In genomic region chr17:1030684-1031557, GRCh38 we compare ENCODE assay signal across 12 cellular contexts. TPM values are rescaled to one million over a fixed set of nuclear protein-coding genes. Genes with fewer than 3 reads are reported as not detected.
DNase-seq lines count a peak whose midpoint lies in the region; ATAC-seq and TF ChIP-seq lines count a peak whose summit lies in the region.
"Had no signal": no experiment of that assay in that cellular context is flagged by ENCODE, and none has a peak within 500 bp of the region (broad histone marks: within the 10 kb centered on the region; RNA-seq: fewer than 3 reads in every experiment).

No MANE protein-coding gene starts in this region.

- no peak overlapping the region for H3K9ac ChIP-seq in GM23248
- H3K9ac ChIP-seq: BLaER1 had no signal

- H3K4me1 ChIP-seq in GM23248 (ENCODE audit: insufficient read depth): peaks cover 5% of the 10 kb centered on the region; the same call in 1 of the 2 replicates
- no peaks in the 10 kb centered on the region for H3K4me1 ChIP-seq in PC-9 (replicated peaks; ENCODE audit: insufficient read depth)

- H3K9me3 ChIP-seq in GM23248 (ENCODE audit: low read depth) (no peaks in the 10 kb centered on the region), PC-9 (ENCODE audit: insufficient read depth, low read depth) (no peaks in the 10 kb centered on the region)
- H3K9me3 ChIP-seq: BLaER1 had no signal

- H3K27me3 ChIP-seq in GM23248 (replicated peaks; ENCODE audit: insufficient read depth) (no peaks in the 10 kb centered on the region), dorsolateral prefrontal cortex (peaks cover 0 to 55% (median 0%) of the 10 kb centered on the region in 45 donors), layer of hippocampus (ENCODE audit: control insufficient read depth, insufficient read depth, low read length) (peaks cover 3% of the 10 kb centered on the region), PC-9 (ENCODE audit: insufficient read depth, low read depth) (no peaks in the 10 kb centered on the region)
- H3K27me3 ChIP-seq: BLaER1 had no signal

- in situ Hi-C loops in GM23248 (cut with MboI): no loop called here

- H3K79me2 ChIP-seq in GM23248 (ENCODE audit: insufficient read depth) (no peaks in the 10 kb centered on the region), PC-9 (ENCODE audit: low read depth) (no peaks in the 10 kb centered on the region)

- H3K9me2 ChIP-seq in GM23248 (ENCODE audit: insufficient read depth) (no peaks in the 10 kb centered on the region), PC-9 (ENCODE audit: insufficient read depth) (no peaks in the 10 kb centered on the region)

- CTCF ChIA-PET in PC-9 (lab: Charles Lee): no interaction called here

- H3K36me3 ChIP-seq in GM23248 (ENCODE audit: low read depth) (no peaks in the 10 kb centered on the region), PC-9 (ENCODE audit: low read depth) (no peaks in the 10 kb centered on the region)

- intact Hi-C loops in dorsolateral prefrontal cortex (cut with DNase I): no loop called here
- intact Hi-C loops in PC-9 (cut with micrococcal nuclease; ENCODE audit: unreplicated experiment): no loop called here

- peaks cover 3% of the 10 kb centered on the region for H3K36me3 Mint-ChIP-seq in activated naive CD8-positive, alpha-beta T cell treated with anti-CD3 and anti-CD28 coated beads for 36 hours

- H4K20me1 ChIP-seq in GM23248 (ENCODE audit: insufficient read depth) (0 out of 2 replicates have a peak, but pooled peaks cover 4% of the 10 kb centered on the region), PC-9 (ENCODE audit: insufficient read depth) (peaks cover 9% of the 10 kb centered on the region; the same call in 1 of the 2 replicates)

- no peak overlapping the region for H3K27ac Mint-ChIP-seq in activated naive CD8-positive, alpha-beta T cell treated with anti-CD3 and anti-CD28 coated beads for 36 hours
- H3K27ac Mint-ChIP-seq: activated CD4-positive, alpha-beta memory T cell treated with anti-CD3 and anti-CD28 coated beads, Interleukin-2, amount 10 ng/mL, durations not matched to agents 7 days and 5 days had no signal

- POLR2A ChIA-PET in PC-9 (lab: Charles Lee; ENCODE audit: unreplicated experiment): interaction anchor here (0.6 kb wide), 1 partner anchor 51 kb away, joined by 10 read pairs; no protein-coding TSS in a partner anchor

- H3K27me3 Mint-ChIP-seq in activated naive CD8-positive, alpha-beta T cell treated with anti-CD3 and anti-CD28 coated beads for 36 hours: no peaks in the 10 kb centered on the region
- H3K27me3 Mint-ChIP-seq: activated CD4-positive, alpha-beta memory T cell treated with anti-CD3 and anti-CD28 coated beads, Interleukin-2, amount 10 ng/mL, durations not matched to agents 7 days and 5 days had no signal

- H3F3A ChIP-seq in GM23248 (ENCODE audit: insufficient read depth) (no peaks in the 10 kb centered on the region), PC-9 (ENCODE audit: insufficient read depth, low read depth) (no peaks in the 10 kb centered on the region)

- H3K4me3 ChIP-seq in GM23248 (no peak overlapping the region), dorsolateral prefrontal cortex (peak overlapping the region in 56 of 59 donors; percentile 12 to 65 (median 44)), skeletal muscle cell (ENCODE audit: low read depth, low read length) (peak overlapping the region; percentile 10), PC-9 (no peak overlapping the region)
- H3K4me3 ChIP-seq: BLaER1 had no signal

- H2AFZ ChIP-seq in GM23248: no peak overlapping the region
- no peak overlapping the region for H2AFZ ChIP-seq in PC-9

- BruUV-seq in PC-9 (replicated peaks; lab: Mats Ljungman, UMichigan): no TSS peak

- no peak for ATAC-seq in HG02840 (IDR thresholded peaks at IDR 0.05; ENCODE audit: low FRiP score, unreplicated experiment)

- no peak overlapping the region for H3K4me3 Mint-ChIP-seq in activated naive CD8-positive, alpha-beta T cell treated with anti-CD3 and anti-CD28 coated beads for 36 hours
- H3K4me3 Mint-ChIP-seq: activated CD4-positive, alpha-beta memory T cell treated with anti-CD3 and anti-CD28 coated beads, Interleukin-2, amount 10 ng/mL, durations not matched to agents 7 days and 5 days had no signal

- TF ChIP-seq CTCF in dorsolateral prefrontal cortex (IDR thresholded peaks at IDR 0.05 in 54 of 56, conservative IDR thresholded peaks at IDR 0.05 in 2 of 56; ENCODE audit: low read depth in 1 of 56, partially characterized antibody in 56 of 56) (no peak), PC-9 (conservative IDR thresholded peaks at IDR 0.05) (no peak)

- 40 to 46% methylated on average over 35 to 43 of the region's 48 CpGs for WGBS in GM23248 (ENCODE audit: low coverage in 1 of 2, low lambda C conversion rate in 2 of 2, missing lambda C conversion rate in 2 of 2), 2 experiments

- H3K9me3 Mint-ChIP-seq in activated naive CD8-positive, alpha-beta T cell treated with anti-CD3 and anti-CD28 coated beads for 36 hours: no peaks in the 10 kb centered on the region
- H3K9me3 Mint-ChIP-seq: activated CD4-positive, alpha-beta memory T cell treated with anti-CD3 and anti-CD28 coated beads, Interleukin-2, amount 10 ng/mL, durations not matched to agents 7 days and 5 days had no signal

- no peak overlapping the region for H3K27ac ChIP-seq in GM23248
- peak overlapping the region in 53 of 59 donors; percentile 8 to 83 (median 62) for H3K27ac ChIP-seq in dorsolateral prefrontal cortex
- peak overlapping the region; percentile 75 for H3K27ac ChIP-seq in layer of hippocampus (ENCODE audit: low read depth, low read length)
- H3K27ac ChIP-seq in PC-9: no peak overlapping the region
- H3K27ac ChIP-seq: BLaER1 had no signal

- H3K4me2 ChIP-seq in GM23248 (ENCODE audit: unreplicated experiment) (no peak overlapping the region), PC-9 (no peak overlapping the region)

- DNase-seq in GM23248 (peak; percentile 18), dorsolateral prefrontal cortex (peak in 1 of 10 donors; percentile 33), skeletal muscle cell (ENCODE audit: low read depth) (no peak), PC-9 (no peak), NCI-H774 (lab: John Stamatoyannopoulos, UW) (no peak)
- DNase-seq in activated naive CD8-positive, alpha-beta T cell treated with anti-CD3 and anti-CD28 coated beads for 36 hours: no peak
- DNase-seq: activated CD4-positive, alpha-beta memory T cell treated with anti-CD3 and anti-CD28 coated beads, Interleukin-2, amount 10 ng/mL, durations not matched to agents 7 days and 5 days; stimulated activated naive CD4-positive, alpha-beta T cell; SW 1271 had no signal

- H3K4me1 Mint-ChIP-seq in activated naive CD8-positive, alpha-beta T cell treated with anti-CD3 and anti-CD28 coated beads for 36 hours: no peaks in the 10 kb centered on the region
- H3K4me1 Mint-ChIP-seq: activated CD4-positive, alpha-beta memory T cell treated with anti-CD3 and anti-CD28 coated beads, Interleukin-2, amount 10 ng/mL, durations not matched to agents 7 days and 5 days had no signal

RNA-seq across cellular contexts. Expression of gene TIMM22, which starts 34.0 kb away (rescaled TPM):
- total RNA-seq in GM23248 (2014; rRNA removed; shearing (Covaris generic)): 19.2 and 23.0 TPM in 2 replicates
- 26.1 and 26.7 TPM in 2 replicates for polyA plus RNA-seq in GM23248 (2016; fragmentation: Nextera tagmentation; extraction: Ambion mirVana)
- 10 to 100 TPM in 104 of 120 experiments, 1 to 10 TPM in 16; 7.3 to 15.5 (median 11.6) TPM for total RNA-seq in dorsolateral prefrontal cortex
- total RNA-seq in PC-9 (2021): 11.5 and 11.6 TPM in 2 replicates
- total RNA-seq in activated naive CD8-positive, alpha-beta T cell treated with anti-CD3 and anti-CD28 coated beads for 36 hours: 10 to 100 TPM; 15.4 to 16.9 TPM

RNA-seq across cellular contexts. Expression of gene NXN, which starts 51.3 kb away (rescaled TPM):
- total RNA-seq in GM23248 (2014; rRNA removed; shearing (Covaris generic)): 41.9 and 51.7 TPM in 2 replicates
- polyA plus RNA-seq in GM23248 (2016; fragmentation: Nextera tagmentation; extraction: Ambion mirVana): 8.0 and 10.7 TPM in 2 replicates
- total RNA-seq in dorsolateral prefrontal cortex: 10 to 100 TPM in 109 of 120 experiments, 1 to 10 TPM in 11; 6.9 to 38.1 (median 15.4) TPM
- total RNA-seq in PC-9 (2021): 59.8 and 60.1 TPM in 2 replicates
- total RNA-seq in activated naive CD8-positive, alpha-beta T cell treated with anti-CD3 and anti-CD28 coated beads for 36 hours: under 1 TPM; 0.48 to 0.49 TPM

Comparison
In these comparisons a context has a peak if more than half of its experiments do, and no peak if none do; other contexts are left out.
1. H3K27ac ChIP-seq: peak in dorsolateral prefrontal cortex (53 of 59) and layer of hippocampus (single experiment); none in GM23248 (single experiment) and PC-9 (single experiment).
2. H3K4me3 ChIP-seq: peak in dorsolateral prefrontal cortex (56 of 59) and skeletal muscle cell (single experiment); none in GM23248 (single experiment) and PC-9 (single experiment).
3. RNA of gene NXN, which starts 51.3 kb away (total RNA-seq): 59.8 to 60.1 TPM in PC-9, 41.9 to 51.7 TPM in GM23248 and 6.9 to 38.1 TPM in dorsolateral prefrontal cortex; 0.48 to 0.49 TPM in activated naive CD8-positive, alpha-beta T cell treated with anti-CD3 and anti-CD28 coated beads for 36 hours; every median in the first group is over 4 times any median in the second.